In genomic region chr4:133146574-133147198, GRCh38 we compare ENCODE assay signal across 8 cellular contexts. TPM values are rescaled to one million over a fixed set of nuclear protein-coding genes. Genes with fewer than 3 reads are reported as not detected.
A peak's percentile ranks its signal among the peaks of the same experiment; 100 is the strongest.
DNase-seq lines count a peak whose midpoint lies in the region; ATAC-seq, FAIRE-seq and TF ChIP-seq lines count a peak whose summit lies in the region.

No MANE protein-coding gene starts in this region.

- H3K4me3 ChIP-seq in kidney (ENCODE audit: low read length in 2 of 2) (peak overlapping the region in 1 of 2 donors; percentile 50), testis (peak overlapping the region; percentile 0 to 49)

- DNase-seq in DMS79 treated with DMSO at 0.1 percent for 48 hours (lab: John Stamatoyannopoulos, UW) (peak; percentile 40), DMS79 (lab: John Stamatoyannopoulos, UW) (no peak), NCI-H2171 (lab: John Stamatoyannopoulos, UW) (peak; percentile 43), MCF 10A (ENCODE audit: unreplicated experiment) (peak; percentile 63), kidney (peak; percentile 61), testis (peak; percentile 58)
- no peak for DNase-seq in CD4-positive, alpha-beta T cell

- 0 to 2% methylated on average over 26 to 27 of the region's 27 CpGs for WGBS in testis, 2 donors

- peak overlapping the region; percentile 77 for H3K4me3 Mint-ChIP-seq in MCF 10A (ENCODE audit: unreplicated experiment)
- no peak overlapping the region for H3K4me3 Mint-ChIP-seq in CD4-positive, alpha-beta T cell

- FAIRE-seq in kidney (lab: Jason Lieb, UNC), result no peak

- peak; percentile 95 for TF ChIP-seq CTCF in MCF 10A (IDR thresholded peaks at IDR 0.05; ENCODE audit: unreplicated experiment)
- TF ChIP-seq CTCF in kidney (IDR thresholded peaks at IDR 0.05; ENCODE audit: borderline replicate concordance, extremely low read depth, insufficient read depth), result peak; percentile 80
- peak in 2 of 3 experiments; percentile 58 to 84 for TF ChIP-seq CTCF in testis (IDR thresholded peaks at IDR 0.05)
- no peak for TF ChIP-seq CTCF in CD4-positive, alpha-beta T cell (IDR thresholded peaks at IDR 0.05)

- H3K9ac ChIP-seq in kidney (ENCODE audit: low read length in 2 of 2), result no peak overlapping the region

- ATAC-seq in GM21786 (IDR thresholded peaks at IDR 0.05; ENCODE audit: unreplicated experiment), result peak; percentile 51
- ATAC-seq in CD4-positive, alpha-beta T cell (ENCODE audit: poor library complexity), result no peak

- H3K27ac Mint-ChIP-seq in MCF 10A (ENCODE audit: low read depth, unreplicated experiment), result no peak overlapping the region
- no peak overlapping the region for H3K27ac Mint-ChIP-seq in CD4-positive, alpha-beta T cell

- H3K36me3 Mint-ChIP-seq in MCF 10A (ENCODE audit: insufficient read depth, unreplicated experiment), result no peaks in the 10 kb centered on the region
- H3K36me3 Mint-ChIP-seq in CD4-positive, alpha-beta T cell (ENCODE audit: low read depth), result no peaks in the 10 kb centered on the region

- H3K36me3 ChIP-seq in kidney (ENCODE audit: control insufficient read depth in 1 of 2, insufficient read depth in 2 of 2, low read length in 2 of 2), result no peaks in the 10 kb centered on the region
- no peaks in the 10 kb centered on the region for H3K36me3 ChIP-seq in testis (ENCODE audit: low read depth, missing control alignments)

- no peak for TF ChIP-seq POLR2A in testis (IDR thresholded peaks at IDR 0.05)

- intact Hi-C loops in MCF 10A (cut with micrococcal nuclease), result loop anchor here (1.0 to 5.0 kb wide), 4 partner anchors 336 to 1789 kb away; no protein-coding TSS in a partner anchor
- intact Hi-C loops in kidney (cut with DNase I), result no loop called here
- intact Hi-C loops in testis (cut with DNase I; ENCODE audit: low total_unique reads), result no loop called here
- intact Hi-C loops in CD4-positive, alpha-beta T cell (cut with DNase I, micrococcal nuclease), result no loop called here

- H3K4me1 ChIP-seq in kidney (ENCODE audit: control insufficient read depth in 1 of 2, insufficient read depth in 1 of 2, low read depth in 1 of 2, low read length in 2 of 2) (peaks cover 8 to 19% of the 10 kb centered on the region in 2 donors), testis (peaks cover 6% of the 10 kb centered on the region)

- POLR2A ChIA-PET in MCF 10A (lab: Yijun Ruan, JAX), result interaction anchor here (0.6 to 0.8 kb wide), 4 partner anchors 804 to 1792 kb away, joined by 3 read pairs; no protein-coding TSS in a partner anchor
- POLR2A ChIA-PET in CD4-positive, alpha-beta T cell (lab: Charles Lee), result no interaction called here

- H3K27me3 ChIP-seq in testis, result no peaks in the 10 kb centered on the region
- H3K27me3 ChIP-seq in CD4-positive, alpha-beta T cell (ENCODE audit: control insufficient read depth, insufficient read depth, low read length), result peaks cover 62% of the 10 kb centered on the region

- no TSS peak for BruUV-seq in MCF 10A (replicated peaks; lab: Mats Ljungman, UMichigan)

- H3K9me3 Mint-ChIP-seq in MCF 10A (ENCODE audit: unreplicated experiment), result peaks cover 5% of the 10 kb centered on the region
- H3K9me3 Mint-ChIP-seq in CD4-positive, alpha-beta T cell, result no peaks in the 10 kb centered on the region

- H3K9me3 ChIP-seq in kidney (ENCODE audit: control insufficient read depth in 1 of 2, low read length in 2 of 2), result no peaks in the 10 kb centered on the region
- H3K9me3 ChIP-seq in testis, result no peaks in the 10 kb centered on the region
- H3K9me3 ChIP-seq in CD4-positive, alpha-beta T cell (ENCODE audit: control insufficient read depth, low read length), result no peaks in the 10 kb centered on the region

- H3K27ac ChIP-seq in kidney (ENCODE audit: low read depth in 2 of 2, low read length in 2 of 2) (no peak overlapping the region), testis (no peak overlapping the region)
- H3K27ac ChIP-seq in CD4-positive, alpha-beta T cell (ENCODE audit: low read depth, low read length), result no peak overlapping the region

- CTCF ChIA-PET in MCF 10A (lab: Yijun Ruan, JAX), result interaction anchor here (0.6 to 2.0 kb wide), 47 partner anchors 8 to 1993 kb away, joined by 3 to 17 read pairs (median 3); no protein-coding TSS in a partner anchor
- CTCF ChIA-PET in CD4-positive, alpha-beta T cell (lab: Charles Lee), result no interaction called here

- peaks cover 10% of the 10 kb centered on the region for H3K4me1 Mint-ChIP-seq in MCF 10A (ENCODE audit: insufficient read depth, unreplicated experiment)
- peaks cover 26% of the 10 kb centered on the region for H3K4me1 Mint-ChIP-seq in CD4-positive, alpha-beta T cell (ENCODE audit: low read depth)

- peaks cover 30% of the 10 kb centered on the region for H3K27me3 Mint-ChIP-seq in MCF 10A (ENCODE audit: insufficient read depth, unreplicated experiment)
- H3K27me3 Mint-ChIP-seq in CD4-positive, alpha-beta T cell, result peaks cover 75% of the 10 kb centered on the region

RNA-seq across cellular contexts. Expression of gene PCDH10, which starts 2.4 kb away (rescaled TPM):
- not detected in 2 replicates for total RNA-seq in MCF 10A (2022)
- total RNA-seq in kidney, result 5.5 TPM
- 0.69 TPM for polyA plus RNA-seq in kidney (ENCODE audit: insufficient read depth, low read depth, low replicate concordance)
- total RNA-seq in testis, result 1 to 10 TPM; 3.3 to 7.2 TPM
- polyA plus RNA-seq in testis (ENCODE audit: insufficient read depth, low read depth, low replicate concordance), result 5.2 TPM
- not detected for total RNA-seq in CD4-positive, alpha-beta T cell

Comparison
In these comparisons a context has a peak if more than half of its experiments do, and no peak if none do; other contexts are left out.
1. DNase-seq: peak in DMS79 treated with DMSO at 0.1 percent for 48 hours (single experiment), NCI-H2171 (single experiment), MCF 10A (single experiment), kidney (single experiment) and testis (single experiment); none in DMS79 (single experiment) and CD4-positive, alpha-beta T cell (0 of 10).